In genomic region chrX:153320502-153321184, GRCh38 we compare ENCODE assay signal across 10 cellular contexts. TPM values are rescaled to one million over a fixed set of nuclear protein-coding genes. Genes with fewer than 3 reads are reported as not detected.
"Had no signal": no experiment of that assay in that cellular context is flagged by ENCODE, and none has a peak within 500 bp of the region (broad histone marks: within the 10 kb centered on the region; RNA-seq: fewer than 3 reads in every experiment).

No MANE protein-coding gene starts in this region.

RNA-seq across cellular contexts. Expression of gene PNMA6F, which starts 0.9 kb away (rescaled TPM):
- total RNA-seq: activated CD4-positive, alpha-beta memory T cell treated with anti-CD3 and anti-CD28 coated beads, Interleukin-2, amount 10 ng/mL, durations not matched to agents 7 days and 5 days; activated CD4-positive, alpha-beta T cell treated with anti-CD3 and anti-CD28 coated beads for 36 hours; activated naive CD8-positive, alpha-beta T cell treated with anti-CD3 and anti-CD28 coated beads for 36 hours; activated T-cell treated with anti-CD3 and anti-CD28 coated beads, Interleukin-2, amount 50 U/mL, for 72 hours; activated T-helper 2 cell treated with anti-CD3 and anti-CD28 coated beads, Interferon-gamma antibody, Interleukin-2, Interleukin-4, amounts not matched to agents 10 μg/mL and 5 μg/mL and 100 μg/mL, durations not matched to agents 14 hours and 24 hours and 36 hours; breast epithelium; OCI-LY7; Right ventricle myocardium inferior; T-helper 2 cell treated with Interferon-gamma antibody and Interleukin-4, amounts not matched to agents 100 ng/mL and 5 ng/mL, for 36 hours had no signal
- polyA plus RNA-seq: adipose tissue had no signal
